ENCODE assay signal across 1 cellular context in the genomic region with DNA sequence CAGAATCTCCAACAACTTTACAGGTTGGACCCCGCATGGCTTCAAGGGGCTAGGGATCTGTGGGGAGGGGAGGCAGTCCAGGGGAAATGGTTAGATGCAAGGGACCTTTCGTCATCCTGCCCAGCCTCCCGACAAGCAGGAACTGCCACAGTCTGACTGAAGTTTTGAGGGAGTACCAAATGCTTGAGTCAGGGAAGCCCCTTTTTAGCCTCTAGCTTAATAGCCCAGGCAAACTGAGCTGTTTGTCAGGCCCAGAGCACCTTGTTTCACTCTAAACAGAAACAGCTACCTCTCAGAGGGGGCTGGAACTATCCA.
TF ChIP-seq lines count a peak whose summit lies in the region.

No MANE protein-coding gene starts in this region.

TF ChIP-seq in K562, 482 proteins besides CTCF, POLR2A, EP300 and RAD21 (continued from another document):
- TF ChIP-seq PRDM10 (IDR thresholded peaks at IDR 0.05; ENCODE audit: partially characterized antibody) (peak; percentile 64), CHD2 (IDR thresholded peaks at IDR 0.05; ENCODE audit: low read depth, low read length) (no peak), TFAP4 (CRISPR knock-in tag; IDR thresholded peaks at IDR 0.05; ENCODE audit: borderline replicate concordance) (0 out of 2 replicates have a peak, but pooled peaks have one; percentile 20)
- TF ChIP-seq, protein P1, sequence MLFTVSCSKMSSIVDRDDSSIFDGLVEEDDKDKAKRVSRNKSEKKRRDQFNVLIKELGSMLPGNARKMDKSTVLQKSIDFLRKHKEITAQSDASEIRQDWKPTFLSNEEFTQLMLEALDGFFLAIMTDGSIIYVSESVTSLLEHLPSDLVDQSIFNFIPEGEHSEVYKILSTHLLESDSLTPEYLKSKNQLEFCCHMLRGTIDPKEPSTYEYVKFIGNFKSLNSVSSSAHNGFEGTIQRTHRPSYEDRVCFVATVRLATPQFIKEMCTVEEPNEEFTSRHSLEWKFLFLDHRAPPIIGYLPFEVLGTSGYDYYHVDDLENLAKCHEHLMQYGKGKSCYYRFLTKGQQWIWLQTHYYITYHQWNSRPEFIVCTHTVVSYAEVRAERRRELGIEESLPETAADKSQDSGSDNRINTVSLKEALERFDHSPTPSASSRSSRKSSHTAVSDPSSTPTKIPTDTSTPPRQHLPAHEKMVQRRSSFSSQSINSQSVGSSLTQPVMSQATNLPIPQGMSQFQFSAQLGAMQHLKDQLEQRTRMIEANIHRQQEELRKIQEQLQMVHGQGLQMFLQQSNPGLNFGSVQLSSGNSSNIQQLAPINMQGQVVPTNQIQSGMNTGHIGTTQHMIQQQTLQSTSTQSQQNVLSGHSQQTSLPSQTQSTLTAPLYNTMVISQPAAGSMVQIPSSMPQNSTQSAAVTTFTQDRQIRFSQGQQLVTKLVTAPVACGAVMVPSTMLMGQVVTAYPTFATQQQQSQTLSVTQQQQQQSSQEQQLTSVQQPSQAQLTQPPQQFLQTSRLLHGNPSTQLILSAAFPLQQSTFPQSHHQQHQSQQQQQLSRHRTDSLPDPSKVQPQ (CRISPR knock-in tag; IDR thresholded peaks at IDR 0.05; ENCODE audit: borderline replicate concordance): no peak
